Comparison of ENCODE assay signal across 26 cellular contexts in genomic region chrX:7156879-7157278, GRCh38.
"Had no signal": no experiment of that assay in that cellular context is flagged by ENCODE, and none has a peak within 500 bp of the region (broad histone marks: within the 10 kb centered on the region; RNA-seq: fewer than 3 reads in every experiment).

No MANE protein-coding gene starts in this region.

- ATAC-seq: effector memory CD8-positive, alpha-beta T cell; esophagus mucosa; gastrocnemius medialis; left cardiac atrium; left lung; left ventricle myocardium superior; lower lobe of right lung; mucosa of descending colon had no signal

- FAIRE-seq: endometrium, keratinocyte had no signal

- DNase-seq: colonic mucosa; cortex of kidney; effector CD8-positive, alpha-beta T cell; effector memory CD8-positive, alpha-beta T cell; endodermal cell; erythroblast; esophagus squamous epithelium; foreskin fibroblast; foreskin melanocyte; gastrocnemius medialis; glutamatergic neuron; head of caudate nucleus; hypothalamus; immature natural killer cell; left cardiac atrium; left lung; left ventricle myocardium superior; lower lobe of right lung; mesenchymal stem cell; mucosa of descending colon; naive B cell had no signal

- H3K4me2 ChIP-seq: hepatocyte had no signal

- H3K4me1 ChIP-seq: colonic mucosa, gastrocnemius medialis, left lung, lower lobe of right lung had no signal

- H3K79me2 ChIP-seq: hepatocyte had no signal

- H2AFZ ChIP-seq: hepatocyte had no signal

- H3K27me3 ChIP-seq: colonic mucosa, esophagus squamous epithelium, gastrocnemius medialis, hepatocyte, left lung had no signal

- H3K36me3 ChIP-seq: colonic mucosa, esophagus squamous epithelium, gastrocnemius medialis, left lung, lower lobe of right lung had no signal

- H3K4me3 ChIP-seq: colonic mucosa, esophagus squamous epithelium, gastrocnemius medialis, hepatocyte, left lung, lower lobe of right lung, mucosa of descending colon had no signal

- H3K9me3 ChIP-seq: colonic mucosa, esophagus squamous epithelium, gastrocnemius medialis, left lung, lower lobe of right lung, mucosa of descending colon had no signal

- H3K27ac ChIP-seq: colonic mucosa, epithelial cell of prostate, esophagus squamous epithelium, gastrocnemius medialis, hepatocyte, left lung, lower lobe of right lung had no signal
